ENCODE assay signal across 1 cellular context in the genomic region with DNA sequence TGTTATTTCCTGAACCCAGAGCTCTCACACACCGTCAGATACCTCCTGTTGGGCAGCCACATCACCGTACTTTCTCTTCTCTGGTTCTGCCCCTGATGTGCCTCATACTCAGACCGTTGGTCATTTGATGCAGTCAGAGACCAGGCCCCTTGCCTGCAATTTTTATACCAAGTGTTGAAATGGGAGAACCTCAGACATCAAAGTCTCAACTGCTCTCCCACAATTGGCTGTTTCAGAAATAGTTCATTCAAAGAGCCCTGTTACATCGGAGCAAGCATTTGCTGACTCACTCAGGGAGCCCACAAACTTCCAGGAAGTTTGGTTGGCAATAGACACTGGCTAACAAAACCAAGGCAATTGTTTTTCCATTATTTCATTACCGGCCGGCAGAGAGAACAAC.
TF ChIP-seq lines count a peak whose summit lies in the region.

No MANE protein-coding gene starts in this region.

TF ChIP-seq in SK-N-SH, 30 proteins besides CTCF, POLR2A, EP300 and RAD21 (continued from another document):
- peak; percentile 17; the same call in 1 of the 2 replicates for TF ChIP-seq FOSL2 (IDR thresholded peaks at IDR 0.05; ENCODE audit: borderline replicate concordance, low read depth)
- TF ChIP-seq, protein P1, sequence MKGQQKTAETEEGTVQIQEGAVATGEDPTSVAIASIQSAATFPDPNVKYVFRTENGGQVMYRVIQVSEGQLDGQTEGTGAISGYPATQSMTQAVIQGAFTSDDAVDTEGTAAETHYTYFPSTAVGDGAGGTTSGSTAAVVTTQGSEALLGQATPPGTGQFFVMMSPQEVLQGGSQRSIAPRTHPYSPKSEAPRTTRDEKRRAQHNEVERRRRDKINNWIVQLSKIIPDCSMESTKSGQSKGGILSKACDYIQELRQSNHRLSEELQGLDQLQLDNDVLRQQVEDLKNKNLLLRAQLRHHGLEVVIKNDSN (IDR thresholded peaks at IDR 0.05; ENCODE audit: borderline replicate concordance, low read depth) = no peak
- TF ChIP-seq TAF1 (IDR thresholded peaks at IDR 0.05; ENCODE audit: borderline replicate concordance, low read depth, low read length) = no peak
- TF ChIP-seq TEAD4 (IDR thresholded peaks at IDR 0.05; ENCODE audit: borderline replicate concordance, insufficient read depth) = no peak
- TF ChIP-seq, protein P2, sequence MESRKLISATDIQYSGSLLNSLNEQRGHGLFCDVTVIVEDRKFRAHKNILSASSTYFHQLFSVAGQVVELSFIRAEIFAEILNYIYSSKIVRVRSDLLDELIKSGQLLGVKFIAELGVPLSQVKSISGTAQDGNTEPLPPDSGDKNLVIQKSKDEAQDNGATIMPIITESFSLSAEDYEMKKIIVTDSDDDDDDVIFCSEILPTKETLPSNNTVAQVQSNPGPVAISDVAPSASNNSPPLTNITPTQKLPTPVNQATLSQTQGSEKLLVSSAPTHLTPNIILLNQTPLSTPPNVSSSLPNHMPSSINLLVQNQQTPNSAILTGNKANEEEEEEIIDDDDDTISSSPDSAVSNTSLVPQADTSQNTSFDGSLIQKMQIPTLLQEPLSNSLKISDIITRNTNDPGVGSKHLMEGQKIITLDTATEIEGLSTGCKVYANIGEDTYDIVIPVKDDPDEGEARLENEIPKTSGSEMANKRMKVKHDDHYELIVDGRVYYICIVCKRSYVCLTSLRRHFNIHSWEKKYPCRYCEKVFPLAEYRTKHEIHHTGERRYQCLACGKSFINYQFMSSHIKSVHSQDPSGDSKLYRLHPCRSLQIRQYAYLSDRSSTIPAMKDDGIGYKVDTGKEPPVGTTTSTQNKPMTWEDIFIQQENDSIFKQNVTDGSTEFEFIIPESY (IDR thresholded peaks at IDR 0.05; ENCODE audit: borderline replicate concordance, low read depth) = no peak
- TF ChIP-seq RCOR1 (IDR thresholded peaks at IDR 0.05; ENCODE audit: low read length) = no peak
- TF ChIP-seq YY1 (IDR thresholded peaks at IDR 0.05; ENCODE audit: low read depth) = no peak; the same call in 1 of the 2 replicates
- no peak for TF ChIP-seq CHD2 (IDR thresholded peaks at IDR 0.05; ENCODE audit: low read length, partially characterized antibody)
